In the genomic region with DNA sequence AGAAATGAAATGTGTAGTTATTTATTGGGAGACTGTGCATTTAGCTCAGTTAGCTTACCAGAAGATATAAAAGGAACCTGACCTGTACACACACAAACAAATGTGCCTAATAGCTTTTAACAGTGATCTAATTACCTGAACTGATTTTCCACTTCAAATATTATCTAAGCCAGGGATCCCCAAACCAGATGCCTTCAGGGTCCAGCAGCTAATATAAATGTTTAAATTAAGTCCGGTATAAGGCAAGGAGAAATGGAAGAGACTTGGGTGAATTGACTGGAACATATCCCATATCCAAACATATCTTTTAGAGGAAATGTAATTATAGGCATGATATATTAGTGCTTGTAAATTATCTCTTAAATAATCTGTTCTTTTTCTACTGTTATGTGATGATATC, we compare ENCODE assay signal across 35 cellular contexts.
"Had no signal": no experiment of that assay in that cellular context is flagged by ENCODE, and none has a peak within 500 bp of the region (broad histone marks: within the 10 kb centered on the region; RNA-seq: fewer than 3 reads in every experiment).

No MANE protein-coding gene starts in this region.

- H3K27me3 Mint-ChIP-seq: activated CD4-positive, alpha-beta memory T cell treated with anti-CD3 and anti-CD28 coated beads, Interleukin-2, amount 10 ng/mL, durations not matched to agents 7 days and 5 days; activated CD8-positive, alpha-beta memory T cell treated with anti-CD3 and anti-CD28 coated beads, Interleukin-2, amount 10 ng/mL, durations not matched to agents 7 days and 5 days; activated T-helper 17 cell treated with anti-CD3 and anti-CD28 coated beads, Interleukin-2, amount 50 U/mL, for 72 hours had no signal

- H3K27ac ChIP-seq: adrenal gland, body of pancreas, Peyer's patch, SJSA1 had no signal

- H3K4me1 ChIP-seq: adrenal gland, body of pancreas, Peyer's patch, SJSA1 had no signal

- ATAC-seq: activated CD8-positive, alpha-beta memory T cell treated with anti-CD3 and anti-CD28 coated beads, Interleukin-2, amount 10 ng/mL, durations not matched to agents 7 days and 5 days; activated naive CD4-positive, alpha-beta T cell treated with anti-CD3 and anti-CD28 coated beads, Interleukin-2, amount 50 U/mL, for 72 hours; activated T-cell treated with anti-CD3 and anti-CD28 coated beads, Interleukin-2, amount 50 U/mL, for 72 hours; activated T-helper 17 cell treated with anti-CD3 and anti-CD28 coated beads, Interleukin-2, amount 50 U/mL, for 72 hours; body of pancreas; K562; PC-3 had no signal

- H3K9me3 ChIP-seq: adrenal gland, body of pancreas, Peyer's patch, SJSA1 had no signal

- H3K27me3 ChIP-seq: body of pancreas, Peyer's patch, SJSA1 had no signal

- H3K4me1 Mint-ChIP-seq: activated T-helper 17 cell treated with anti-CD3 and anti-CD28 coated beads, Interleukin-2, amount 50 U/mL, for 72 hours had no signal

- H3K4me3 ChIP-seq: adrenal gland, body of pancreas, K562, Peyer's patch, SJSA1 had no signal

- H3K4me3 Mint-ChIP-seq: activated CD4-positive, alpha-beta memory T cell treated with anti-CD3 and anti-CD28 coated beads, Interleukin-2, amount 10 ng/mL, durations not matched to agents 7 days and 5 days; activated CD8-positive, alpha-beta memory T cell treated with anti-CD3 and anti-CD28 coated beads, Interleukin-2, amount 10 ng/mL, durations not matched to agents 7 days and 5 days; activated T-cell treated with anti-CD3 and anti-CD28 coated beads, Interleukin-2, amount 50 U/mL, for 72 hours; activated T-helper 17 cell treated with anti-CD3 and anti-CD28 coated beads, Interleukin-2, amount 50 U/mL, for 72 hours; T-helper 1 cell treated with Interleukin-12 subunit alpha and Interleukin-12 subunit beta and Interleukin-4 antibody, amounts not matched to agents 30 μg/mL and 1 μg/mL, for 36 hours; T-helper 2 cell treated with Interferon-gamma antibody and Interleukin-4, amounts not matched to agents 5 μg/mL and 100 μg/mL, for 36 hours had no signal

- H3K36me3 ChIP-seq: adrenal gland, Peyer's patch, SJSA1 had no signal

- H3K27ac Mint-ChIP-seq: activated CD4-positive, alpha-beta memory T cell treated with anti-CD3 and anti-CD28 coated beads, Interleukin-2, amount 10 ng/mL, durations not matched to agents 7 days and 5 days; activated CD8-positive, alpha-beta memory T cell treated with anti-CD3 and anti-CD28 coated beads, Interleukin-2, amount 10 ng/mL, durations not matched to agents 7 days and 5 days; activated naive CD4-positive, alpha-beta T cell treated with anti-CD3 and anti-CD28 coated beads, Interleukin-2, amount 50 U/mL, for 72 hours; activated T-cell treated with anti-CD3 and anti-CD28 coated beads, Interleukin-2, amount 50 U/mL, for 72 hours; activated T-helper 17 cell treated with anti-CD3 and anti-CD28 coated beads, Interleukin-2, amount 50 U/mL, for 72 hours; T-helper 1 cell treated with Interleukin-12 subunit alpha and Interleukin-12 subunit beta and Interleukin-4 antibody, amounts not matched to agents 30 μg/mL and 1 μg/mL, for 36 hours; T-helper 2 cell treated with Interferon-gamma antibody and Interleukin-4, amounts not matched to agents 5 μg/mL and 100 μg/mL, for 36 hours had no signal

- DNase-seq: activated CD4-positive, alpha-beta memory T cell treated with anti-CD3 and anti-CD28 coated beads, Interleukin-2, amount 10 ng/mL, durations not matched to agents 7 days and 5 days; activated CD4-positive, alpha-beta T cell treated with anti-CD3 and anti-CD28 coated beads for 4 hours; activated CD4-positive, alpha-beta T cell treated with anti-CD3 and anti-CD28 coated beads, Interleukin-2, amount 50 U/mL, for 1 hour; activated CD4-positive, CD25-positive, alpha-beta regulatory T cell treated with anti-CD3 and anti-CD28 coated beads, Interleukin-2, amount 50 U/mL, for 72 hours; activated CD8-positive, alpha-beta memory T cell treated with anti-CD3 and anti-CD28 coated beads for 24 hours; activated CD8-positive, alpha-beta memory T cell treated with anti-CD3 and anti-CD28 coated beads, Interleukin-2, amount 10 ng/mL, durations not matched to agents 7 days and 5 days; activated CD8-positive, alpha-beta memory T cell treated with anti-CD3 and anti-CD28 coated beads, Interleukin-2, amount 50 U/mL, for 48 hours; activated effector memory CD4-positive, alpha-beta T cell treated with anti-CD3 and anti-CD28 coated beads, Interleukin-2, amount 50 U/mL, for 16 hours; activated naive CD4-positive, alpha-beta T cell; activated T-cell treated with anti-CD3 and anti-CD28 coated beads, Interleukin-2, amount 50 U/mL, for 72 hours; adrenal gland; body of pancreas; caudate nucleus; cerebellar nuclear complex; NCI-H1092 treated with DMSO at 0.1 percent for 48 hours; NCI-H1417; NCI-H146; NCI-H187; NCI-H2081; NCI-H2171 treated with DMSO at 0.1 percent for 48 hours; NCI-H2227 treated with DMSO at 0.1 percent for 48 hours; NCI-H446; NCI-H510A treated with DMSO at 0.1 percent for 48 hours; NCI-H526 treated with DMSO at 0.1 percent for 48 hours; NK-92 treated with Interleukin-12 subunit alpha and Interleukin-12 subunit beta, amount 100 ng/mL, for 24 hours; PC-3; Peyer's patch; RPMI8226; SHP77 treated with DMSO at 0.1 percent for 48 hours had no signal

- H3K36me3 Mint-ChIP-seq: activated CD8-positive, alpha-beta memory T cell treated with anti-CD3 and anti-CD28 coated beads, Interleukin-2, amount 10 ng/mL, durations not matched to agents 7 days and 5 days; activated naive CD4-positive, alpha-beta T cell treated with anti-CD3 and anti-CD28 coated beads, Interleukin-2, amount 50 U/mL, for 72 hours had no signal

- H3K9me3 Mint-ChIP-seq: activated CD4-positive, alpha-beta memory T cell treated with anti-CD3 and anti-CD28 coated beads, Interleukin-2, amount 10 ng/mL, durations not matched to agents 7 days and 5 days; activated naive CD4-positive, alpha-beta T cell treated with anti-CD3 and anti-CD28 coated beads, Interleukin-2, amount 50 U/mL, for 72 hours; activated T-cell treated with anti-CD3 and anti-CD28 coated beads, Interleukin-2, amount 50 U/mL, for 72 hours; activated T-helper 17 cell treated with anti-CD3 and anti-CD28 coated beads, Interleukin-2, amount 50 U/mL, for 72 hours; T-helper 1 cell treated with Interleukin-12 subunit alpha and Interleukin-12 subunit beta and Interleukin-4 antibody, amounts not matched to agents 30 μg/mL and 1 μg/mL, for 36 hours; T-helper 2 cell treated with Interferon-gamma antibody and Interleukin-4, amounts not matched to agents 5 μg/mL and 100 μg/mL, for 36 hours had no signal
